ENCODE assay signal across 18 cellular contexts in the genomic region with DNA sequence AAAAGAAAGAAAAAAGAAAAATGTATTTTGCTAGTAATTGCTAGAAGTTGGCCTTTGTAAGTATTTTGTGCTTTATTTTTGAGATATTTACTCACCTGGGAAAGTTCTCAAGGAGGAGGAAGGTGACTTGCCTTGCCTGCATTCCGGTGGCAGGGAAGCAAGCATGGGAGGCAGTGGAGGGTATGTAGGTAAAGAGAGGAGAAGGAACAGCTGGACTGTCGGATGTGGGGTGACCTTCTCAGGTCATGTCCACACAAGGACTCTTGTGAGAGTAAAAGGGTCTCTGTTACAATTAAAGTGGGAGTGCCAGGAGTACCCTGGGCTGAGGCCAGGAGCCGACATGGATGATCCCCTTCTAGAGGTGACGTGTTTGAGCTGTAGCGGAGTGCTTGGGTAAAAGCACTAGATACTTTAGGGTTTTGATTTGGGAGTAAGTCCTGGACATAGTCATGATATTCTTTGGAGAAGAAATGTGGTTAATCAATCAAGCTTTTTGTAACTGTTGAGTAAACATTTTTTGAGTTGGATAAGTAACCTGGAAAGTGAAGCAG. TPM values are rescaled to one million over a fixed set of nuclear protein-coding genes. Genes with fewer than 3 reads are reported as not detected.
A peak's percentile ranks its signal among the peaks of the same experiment; 100 is the strongest.
DNase-seq lines count a peak whose midpoint lies in the region; ATAC-seq, FAIRE-seq and TF ChIP-seq lines count a peak whose summit lies in the region.
"Had no signal": no experiment of that assay in that cellular context is flagged by ENCODE, and none has a peak within 500 bp of the region (broad histone marks: within the 10 kb centered on the region; RNA-seq: fewer than 3 reads in every experiment).

No MANE protein-coding gene starts in this region.

- DNase-seq in GM23338 (ENCODE audit: low spot score) (no peak), adrenal gland (no peak), left kidney (ENCODE audit: low read depth, low spot score) (peak; percentile 89), substantia nigra (lab: John Stamatoyannopoulos, UW) (no peak), BE2C (no peak), NCI-H526 treated with DMSO at 0.1 percent for 48 hours (lab: John Stamatoyannopoulos, UW) (no peak), kidney (no peak)
- DNase-seq: activated CD4-positive, alpha-beta T cell treated with anti-CD3 and anti-CD28 coated beads, Interleukin-2, amount 50 U/mL, for 48 hours; activated T-cell treated with anti-CD3 and anti-CD28 coated beads, Interleukin-2, amount 50 U/mL, for 4 hours; Kasumi-1; kidney glomerular epithelial cell; NCI-H1436; stimulated activated CD4-positive, alpha-beta T cell treated with anti-CD3 and anti-CD28 coated beads, Interleukin-12 subunit alpha, Interleukin-12 subunit beta, amount 100 ng/mL, for 4 hours; stimulated activated naive CD8-positive, alpha-beta T cell treated with anti-CD3 and anti-CD28 coated beads, Interleukin-15, Interleukin-2, amounts not matched to agents 100 U/mL and 50 U/mL, for 24 hours had no signal

- 0 out of 2 replicates have a peak, but pooled peaks cover 3% of the 10 kb centered on the region for H3F3A ChIP-seq in GM23338 (replicated peaks; ENCODE audit: low read depth)

- H3K9me3 Mint-ChIP-seq in GM23338, result no peaks in the 10 kb centered on the region
- H3K9me3 Mint-ChIP-seq: activated T-cell treated with anti-CD3 and anti-CD28 coated beads, Interleukin-2, amount 50 U/mL, for 4 hours had no signal

- TF ChIP-seq CTCF in GM23338 (conservative IDR thresholded peaks at IDR 0.05; ENCODE audit: low read depth in 2 of 2) (no peak), adrenal gland (IDR thresholded peaks at IDR 0.05) (no peak), BE2C (IDR thresholded peaks at IDR 0.05; ENCODE audit: low read depth, low read length) (no peak), kidney (IDR thresholded peaks at IDR 0.05; ENCODE audit: borderline replicate concordance, extremely low read depth, insufficient read depth) (no peak)

- peaks cover 30% of the 10 kb centered on the region for H4K20me1 ChIP-seq in GM23338 (replicated peaks; ENCODE audit: insufficient read depth)

- H3K4me3 ChIP-seq in GM23338, result no peak overlapping the region
- no peak overlapping the region for H3K4me3 ChIP-seq in adrenal gland
- no peak overlapping the region for H3K4me3 ChIP-seq in BE2C (ENCODE audit: low read depth, low read length)
- H3K4me3 ChIP-seq in kidney (ENCODE audit: low read length in 2 of 2), result no peak overlapping the region
- H3K4me3 ChIP-seq: SJSA1 had no signal

- peaks cover 4% of the 10 kb centered on the region for H3K4me1 ChIP-seq in GM23338 (ENCODE audit: insufficient read depth)
- peaks cover 11 to 40% of the 10 kb centered on the region in 2 donors for H3K4me1 ChIP-seq in adrenal gland (replicated peaks in 1 of 2)
- no peaks in the 10 kb centered on the region for H3K4me1 ChIP-seq in BE2C
- no peaks in the 10 kb centered on the region for H3K4me1 ChIP-seq in kidney (ENCODE audit: control insufficient read depth in 1 of 2, insufficient read depth in 1 of 2, low read depth in 1 of 2, low read length in 2 of 2)

- peaks cover 100% of the 10 kb centered on the region for H3K79me2 ChIP-seq in GM23338 (replicated peaks; ENCODE audit: insufficient read depth)

- ATAC-seq in GM23338, result no peak
- ATAC-seq in GM19455 (IDR thresholded peaks at IDR 0.05; ENCODE audit: unreplicated experiment), result no peak
- ATAC-seq: activated T-cell treated with anti-CD3 and anti-CD28 coated beads, Interleukin-2, amount 50 U/mL, for 4 hours; stimulated activated naive CD8-positive, alpha-beta T cell treated with anti-CD3 and anti-CD28 coated beads, Interleukin-15, Interleukin-2, amounts not matched to agents 100 U/mL and 50 U/mL, for 24 hours had no signal

- no peaks in the 10 kb centered on the region for H3K9me2 ChIP-seq in GM23338 (ENCODE audit: insufficient read depth)

- H3K36me3 ChIP-seq in GM23338 (ENCODE audit: insufficient read depth) (no peaks in the 10 kb centered on the region; the same call in 1 of the 2 replicates), adrenal gland (replicated peaks in 1 of 2) (no peaks in the 10 kb centered on the region), BE2C (no peaks in the 10 kb centered on the region), kidney (ENCODE audit: control insufficient read depth in 1 of 2, insufficient read depth in 2 of 2, low read length in 2 of 2) (no peaks in the 10 kb centered on the region)

- H3K27ac Mint-ChIP-seq in GM23338, result peak overlapping the region; percentile 72

- H3K36me3 Mint-ChIP-seq in GM23338 (ENCODE audit: low read depth), result no peaks in the 10 kb centered on the region; the same call in 2 of the 3 replicates

- H3K27me3 ChIP-seq in GM23338 (ENCODE audit: insufficient read depth) (no peaks in the 10 kb centered on the region), adrenal gland (no peaks in the 10 kb centered on the region), BE2C (no peaks in the 10 kb centered on the region)
- H3K27me3 ChIP-seq: SJSA1 had no signal

- H3K9me3 ChIP-seq in adrenal gland (replicated peaks in 1 of 3) (no peaks in the 10 kb centered on the region), BE2C (no peaks in the 10 kb centered on the region), kidney (ENCODE audit: control insufficient read depth in 1 of 2, low read length in 2 of 2) (no peaks in the 10 kb centered on the region)
- H3K9me3 ChIP-seq: SJSA1 had no signal

- TF ChIP-seq POLR2A in adrenal gland (IDR thresholded peaks at IDR 0.05), result no peak

- no peak overlapping the region for H3K4me3 Mint-ChIP-seq in GM23338
- H3K4me3 Mint-ChIP-seq: activated T-cell treated with anti-CD3 and anti-CD28 coated beads, Interleukin-2, amount 50 U/mL, for 4 hours had no signal

- no peak overlapping the region for H3K27ac ChIP-seq in GM23338 (ENCODE audit: low read depth)
- peak overlapping the region in 3 of 5 donors; percentile 43 to 61 (median 50) for H3K27ac ChIP-seq in adrenal gland
- H3K27ac ChIP-seq in substantia nigra (ENCODE audit: low read depth, low read length, poor library complexity, severe bottlenecking), result peak overlapping the region; percentile 71
- no peak overlapping the region for H3K27ac ChIP-seq in kidney (ENCODE audit: low read depth in 2 of 2, low read length in 2 of 2)

- intact Hi-C loops in adrenal gland (cut with DNase I), result no loop called here
- intact Hi-C loops in kidney (cut with DNase I), result no loop called here

- no peak overlapping the region for H2AFZ ChIP-seq in GM23338

- no peak overlapping the region for H3K4me2 ChIP-seq in GM23338

- 62 to 79% (median 73%) methylated on average over 5 of the region's 5 CpGs for WGBS in adrenal gland, 4 donors

- FAIRE-seq in kidney (lab: Jason Lieb, UNC), result no peak
- FAIRE-seq: colon, TTC549 had no signal

- peaks cover 2% of the 10 kb centered on the region for H3K27me3 Mint-ChIP-seq in GM23338 (ENCODE audit: insufficient read depth, low read depth, poor library complexity)

- peaks cover 22% of the 10 kb centered on the region for H3K4me1 Mint-ChIP-seq in GM23338

- H3K9ac ChIP-seq in kidney (ENCODE audit: low read length in 2 of 2), result no peak overlapping the region

TF ChIP-seq in GM23338, 12 proteins besides CTCF, POLR2A, EP300 and RAD21 (continues in another document):
- TF ChIP-seq NANOG (IDR thresholded peaks at IDR 0.05; ENCODE audit: borderline replicate concordance), result no peak
- TF ChIP-seq ZNF331 (CRISPR knock-in tag; IDR thresholded peaks at IDR 0.05; ENCODE audit: low read depth), result no peak
- TF ChIP-seq ZNF114 (CRISPR knock-in tag; IDR thresholded peaks at IDR 0.05), result no peak
- TF ChIP-seq EZH2phosphoT487 (IDR thresholded peaks at IDR 0.05; ENCODE audit: unreplicated experiment), result no peak
- TF ChIP-seq STAT1 (IDR thresholded peaks at IDR 0.05; ENCODE audit: unreplicated experiment), result no peak
- TF ChIP-seq POLR2AphosphoS5 (IDR thresholded peaks at IDR 0.05; ENCODE audit: low read depth), result no peak
- no peak for TF ChIP-seq REST (IDR thresholded peaks at IDR 0.05; ENCODE audit: unreplicated experiment)
- TF ChIP-seq EZH2 (IDR thresholded peaks at IDR 0.05; ENCODE audit: low read depth, unreplicated experiment), result no peak
- TF ChIP-seq CREB1 (CRISPR knock-in tag; IDR thresholded peaks at IDR 0.05; ENCODE audit: low read depth), result no peak
- no peak for TF ChIP-seq JUNB (IDR thresholded peaks at IDR 0.05; ENCODE audit: unreplicated experiment)

RNA-seq across cellular contexts. Expression of gene UBE4B, which starts 25.1 kb away (rescaled TPM):
- total RNA-seq in GM23338 (2014; rRNA removed; shearing (Covaris generic)), result 76.5 and 115 TPM in 2 replicates
- polyA plus RNA-seq in GM23338 (2016; fragmentation: Nextera tagmentation; extraction: Ambion mirVana), result 27.9 and 28.4 TPM in 2 replicates
- 10 to 100 TPM; 34.5 to 87.1 (median 66.2) TPM for total RNA-seq in adrenal gland
- polyA plus RNA-seq in adrenal gland, result 10 to 100 TPM; 18.7 to 33.6 (median 19.0) TPM
- polyA plus RNA-seq in BE2C (2012; ENCODE audit: insufficient read depth, insufficient read length, low read depth), result 16.1 TPM
- total RNA-seq in kidney, result 33.5 TPM
- 13.3 TPM for polyA plus RNA-seq in kidney (ENCODE audit: insufficient read depth, low read depth, low replicate concordance)

Comparison
In these comparisons a context has a peak if more than half of its experiments do, and no peak if none do; other contexts are left out.
1. H3K27ac ChIP-seq: peak in adrenal gland (3 of 5) and substantia nigra (single experiment); none in GM23338 (single experiment) and kidney (0 of 2).